In the genomic region with DNA sequence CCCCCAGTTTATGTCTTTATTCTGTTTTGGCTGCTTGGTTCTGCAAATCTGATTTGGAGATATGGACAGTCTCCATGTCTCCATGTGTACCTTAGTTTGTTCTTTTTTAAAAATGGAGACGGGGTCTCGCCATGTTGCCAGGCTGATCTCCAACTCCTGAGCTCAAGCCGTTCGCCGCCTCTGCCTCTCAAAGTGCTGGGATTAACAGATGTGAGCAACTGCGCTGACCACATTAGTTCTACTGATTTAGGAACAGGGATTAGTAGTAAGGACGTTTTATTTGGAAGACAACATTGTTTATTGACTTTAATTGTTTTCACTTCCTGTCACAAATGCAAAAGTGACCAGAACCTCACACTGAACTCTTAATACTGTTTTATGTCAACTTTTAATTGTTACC, we compare ENCODE assay signal across 13 cellular contexts. TPM values are rescaled to one million over a fixed set of nuclear protein-coding genes. Genes with fewer than 3 reads are reported as not detected.
DNase-seq lines count a peak whose midpoint lies in the region; TF ChIP-seq lines count a peak whose summit lies in the region.
"Had no signal": no experiment of that assay in that cellular context is flagged by ENCODE, and none has a peak within 500 bp of the region (broad histone marks: within the 10 kb centered on the region; RNA-seq: fewer than 3 reads in every experiment).

No MANE protein-coding gene starts in this region.

- no peak overlapping the region for H3K23ac ChIP-seq in neuronal stem cell (ENCODE audit: low read depth, low read length, poor library complexity)

- H2BK12ac ChIP-seq in neuronal stem cell (ENCODE audit: low read length): no peak overlapping the region

- DNase-seq in Caco-2 (no peak), MV-4-11 (lab: John Stamatoyannopoulos, UW) (peak; percentile 23), endodermal cell (no peak), neural progenitor cell (ENCODE audit: low spot score) (peak; percentile 10), neuronal stem cell (ENCODE audit: low spot score) (no peak), NCI-H446 (lab: John Stamatoyannopoulos, UW) (no peak), foreskin fibroblast (no peak)
- DNase-seq: GM23248, NCI-H1436 treated with DMSO at 0.1 percent for 48 hours, NCI-H226, NCI-H69, PC-9 had no signal

- no peak overlapping the region for H2BK5ac ChIP-seq in neuronal stem cell (ENCODE audit: low read length)

- no peak overlapping the region for H2AK5ac ChIP-seq in neuronal stem cell (ENCODE audit: low read depth, low read length)

- H3K4me2 ChIP-seq in neural progenitor cell (no peak overlapping the region), neuronal stem cell (ENCODE audit: insufficient read depth, low read length, poor library complexity, severe bottlenecking) (no peak overlapping the region)
- H3K4me2 ChIP-seq: BLaER1, PC-9 had no signal

- H3K4me1 Mint-ChIP-seq in Caco-2 (ENCODE audit: low read depth, unreplicated experiment) (peaks cover 15% of the 10 kb centered on the region), endodermal cell (peaks cover 54% of the 10 kb centered on the region), neural progenitor cell (peaks cover 14% of the 10 kb centered on the region)

- H3K4me3 ChIP-seq in Caco-2 (ENCODE audit: low read depth, low read length) (no peak overlapping the region), endodermal cell (ENCODE audit: low read length) (no peak overlapping the region), neural progenitor cell (no peak overlapping the region), neuronal stem cell (ENCODE audit: low read length in 2 of 2) (no peak overlapping the region), foreskin fibroblast (ENCODE audit: low read depth in 1 of 2, low read length in 2 of 2) (no peak overlapping the region)
- H3K4me3 ChIP-seq: BLaER1, GM23248, PC-9 had no signal

- H2AFZ ChIP-seq in neural progenitor cell (replicated peaks): no peak overlapping the region
- no peak overlapping the region for H2AFZ ChIP-seq in neuronal stem cell (ENCODE audit: low read length)
- H2AFZ ChIP-seq: GM23248, PC-9 had no signal

- intact Hi-C loops in Caco-2 (cut with micrococcal nuclease; ENCODE audit: unreplicated experiment): no loop called here

- H3K9me3 Mint-ChIP-seq in Caco-2 (ENCODE audit: unreplicated experiment): no peaks in the 10 kb centered on the region
- H3K9me3 Mint-ChIP-seq in endodermal cell: no peaks in the 10 kb centered on the region
- peaks cover 33% of the 10 kb centered on the region for H3K9me3 Mint-ChIP-seq in neural progenitor cell

- peaks cover 40% of the 10 kb centered on the region for H3K36me3 Mint-ChIP-seq in Caco-2 (ENCODE audit: insufficient read depth, unreplicated experiment)
- peaks cover 34% of the 10 kb centered on the region for H3K36me3 Mint-ChIP-seq in endodermal cell (ENCODE audit: low read depth)
- peaks cover 57% of the 10 kb centered on the region for H3K36me3 Mint-ChIP-seq in neural progenitor cell

- no TSS peak for BruUV-seq in Caco-2 (replicated peaks; lab: Mats Ljungman, UMichigan)

- H3K9me3 ChIP-seq in Caco-2 (no peaks in the 10 kb centered on the region), endodermal cell (ENCODE audit: control insufficient read depth, low read length) (no peaks in the 10 kb centered on the region), neural progenitor cell (ENCODE audit: low read depth) (no peaks in the 10 kb centered on the region), neuronal stem cell (replicated peaks in 1 of 2; ENCODE audit: control insufficient read depth in 2 of 2, insufficient read depth in 1 of 2, low read depth in 1 of 2, low read length in 2 of 2) (peaks cover 0 to 4% of the 10 kb centered on the region in 2 donors)

- H4K8ac ChIP-seq in neuronal stem cell (ENCODE audit: low read depth, low read length): no peak overlapping the region

- TF ChIP-seq CTCF in Caco-2 (IDR thresholded peaks at IDR 0.05; ENCODE audit: insufficient read depth in 1 of 2, low read depth in 1 of 2, low read length in 1 of 2, severe bottlenecking in 1 of 2, unreplicated experiment in 1 of 2) (no peak), endodermal cell (conservative IDR thresholded peaks at IDR 0.05) (no peak), neural progenitor cell (IDR thresholded peaks at IDR 0.05) (no peak), foreskin fibroblast (IDR thresholded peaks at IDR 0.05; ENCODE audit: low read depth, low read length) (no peak)

- H3K4me1 ChIP-seq in Caco-2 (no peaks in the 10 kb centered on the region), endodermal cell (ENCODE audit: control insufficient read depth, insufficient read depth, low read length) (no peaks in the 10 kb centered on the region), neural progenitor cell (peaks cover 13% of the 10 kb centered on the region), neuronal stem cell (ENCODE audit: control insufficient read depth in 2 of 2, insufficient read depth in 1 of 2, low read depth in 1 of 2, low read length in 2 of 2) (no peaks in the 10 kb centered on the region)
- H3K4me1 ChIP-seq: BLaER1 had no signal

- no peaks in the 10 kb centered on the region for H3F3A ChIP-seq in neural progenitor cell (ENCODE audit: low read depth)

- no peaks in the 10 kb centered on the region for H3K27me3 ChIP-seq in Caco-2 (replicated peaks; ENCODE audit: control insufficient read depth, insufficient read depth, low read length)
- H3K27me3 ChIP-seq in endodermal cell (ENCODE audit: control insufficient read depth, insufficient read depth, low read length, poor library complexity, severe bottlenecking): no peaks in the 10 kb centered on the region
- H3K27me3 ChIP-seq in neural progenitor cell: no peaks in the 10 kb centered on the region
- no peaks in the 10 kb centered on the region for H3K27me3 ChIP-seq in neuronal stem cell (ENCODE audit: control insufficient read depth in 3 of 3, insufficient read depth in 3 of 3, low read depth in 1 of 3, low read length in 3 of 3)
- H3K27me3 ChIP-seq: BLaER1 had no signal

- peaks cover 100% of the 10 kb centered on the region for H3K79me2 ChIP-seq in neural progenitor cell (ENCODE audit: low read depth)

- H3K79me1 ChIP-seq in neuronal stem cell (ENCODE audit: low read depth, low read length): peaks cover 5% of the 10 kb centered on the region

- peak overlapping the region; percentile 16 for H3K27ac Mint-ChIP-seq in Caco-2 (ENCODE audit: unreplicated experiment)
- H3K27ac Mint-ChIP-seq in endodermal cell: peak overlapping the region; percentile 81
- H3K27ac Mint-ChIP-seq in neural progenitor cell: no peak overlapping the region

- no peak overlapping the region for H2BK15ac ChIP-seq in neuronal stem cell (ENCODE audit: low read length)

- no peaks in the 10 kb centered on the region for H3K36me3 ChIP-seq in Caco-2 (ENCODE audit: control insufficient read depth, insufficient read depth, low read length)
- H3K36me3 ChIP-seq in endodermal cell (ENCODE audit: control insufficient read depth, insufficient read depth, low read length): peaks cover 5% of the 10 kb centered on the region
- H3K36me3 ChIP-seq in neural progenitor cell: no peaks in the 10 kb centered on the region
- H3K36me3 ChIP-seq in neuronal stem cell (replicated peaks in 1 of 2; ENCODE audit: control insufficient read depth in 2 of 2, insufficient read depth in 2 of 2, low read length in 2 of 2): peaks cover 3 to 28% of the 10 kb centered on the region in 2 donors

- H2BK120ac ChIP-seq in neuronal stem cell (ENCODE audit: low read depth, low read length): no peak overlapping the region

- no peak overlapping the region for H3K4me3 Mint-ChIP-seq in Caco-2 (ENCODE audit: unreplicated experiment)
- H3K4me3 Mint-ChIP-seq in endodermal cell: no peak overlapping the region
- H3K4me3 Mint-ChIP-seq in neural progenitor cell: no peak overlapping the region

- H3K18ac ChIP-seq in neuronal stem cell (ENCODE audit: low read length): no peak overlapping the region

- H3K27me3 Mint-ChIP-seq in Caco-2 (ENCODE audit: insufficient read depth, unreplicated experiment): no peaks in the 10 kb centered on the region
- no peaks in the 10 kb centered on the region for H3K27me3 Mint-ChIP-seq in endodermal cell (ENCODE audit: insufficient read depth)
- H3K27me3 Mint-ChIP-seq in neural progenitor cell (ENCODE audit: insufficient read depth, low read depth): no peaks in the 10 kb centered on the region

- 86 to 88% methylated on average over 7 of the region's 7 CpGs for WGBS in endodermal cell (ENCODE audit: insufficient coverage in 1 of 2, insufficient read length in 1 of 2), 2 experiments
- WGBS in neuronal stem cell (ENCODE audit: extremely low coverage in 2 of 2, insufficient read length in 2 of 2, insufficient replicate concordance in 1 of 2), 2 donors: no CpG with 5 or more reads among the region's 7 CpGs

- no peak overlapping the region for H3K4ac ChIP-seq in neuronal stem cell (ENCODE audit: low read length)

- H4K20me1 ChIP-seq in neural progenitor cell (ENCODE audit: low read depth): peaks cover 75% of the 10 kb centered on the region

- CTCF ChIA-PET in Caco-2 (lab: Charles Lee): no interaction called here

- H3K9ac ChIP-seq in endodermal cell (ENCODE audit: extremely low read depth, low read length, poor library complexity, severe bottlenecking): no peak overlapping the region
- H3K9ac ChIP-seq in neural progenitor cell: no peak overlapping the region
- H3K9ac ChIP-seq in neuronal stem cell (ENCODE audit: low read depth, low read length, poor library complexity): no peak overlapping the region
- H3K9ac ChIP-seq: BLaER1, GM23248 had no signal

- no peak overlapping the region for H4K91ac ChIP-seq in neuronal stem cell (ENCODE audit: low read depth, low read length, poor library complexity)

- no peak overlapping the region for H3K14ac ChIP-seq in neuronal stem cell (ENCODE audit: low read length)

- POLR2A ChIA-PET in Caco-2 (lab: Charles Lee): no interaction called here

- H3K27ac ChIP-seq in endodermal cell (ENCODE audit: low read depth, low read length) (no peak overlapping the region), neural progenitor cell (no peak overlapping the region), neuronal stem cell (replicated peaks; ENCODE audit: low read length) (no peak overlapping the region)
- H3K27ac ChIP-seq: BLaER1, GM23248, PC-9 had no signal

RNA-seq across cellular contexts. Expression of a gene that starts 14.7 kb away (rescaled TPM):
- 68.0 and 76.5 TPM in 2 replicates for total RNA-seq in Caco-2 (2022)
- total RNA-seq in endodermal cell: 10 to 100 TPM; 37.8 to 78.4 TPM
- 20.0 TPM for polyA plus RNA-seq in endodermal cell (2013, experiment 1 of 2)
- 18.9 TPM for polyA plus RNA-seq in endodermal cell (2013, experiment 2 of 2)
- total RNA-seq in neural progenitor cell (ENCODE audit: low replicate concordance): 22.6 and 34.0 TPM in 2 replicates
- polyA plus RNA-seq in neuronal stem cell (2013, experiment 1 of 2): 39.0 TPM
- 36.3 TPM for polyA plus RNA-seq in neuronal stem cell (2013, experiment 2 of 2)

Comparison
In these comparisons a context has a peak if more than half of its experiments do, and no peak if none do; other contexts are left out.
1. DNase-seq: peak in MV-4-11 (single experiment) and neural progenitor cell (single experiment); none in Caco-2 (0 of 2), endodermal cell (single experiment), neuronal stem cell (single experiment), NCI-H446 (0 of 2) and foreskin fibroblast (0 of 2).